8 cellular contexts compared by ENCODE assay signal in the genomic region with DNA sequence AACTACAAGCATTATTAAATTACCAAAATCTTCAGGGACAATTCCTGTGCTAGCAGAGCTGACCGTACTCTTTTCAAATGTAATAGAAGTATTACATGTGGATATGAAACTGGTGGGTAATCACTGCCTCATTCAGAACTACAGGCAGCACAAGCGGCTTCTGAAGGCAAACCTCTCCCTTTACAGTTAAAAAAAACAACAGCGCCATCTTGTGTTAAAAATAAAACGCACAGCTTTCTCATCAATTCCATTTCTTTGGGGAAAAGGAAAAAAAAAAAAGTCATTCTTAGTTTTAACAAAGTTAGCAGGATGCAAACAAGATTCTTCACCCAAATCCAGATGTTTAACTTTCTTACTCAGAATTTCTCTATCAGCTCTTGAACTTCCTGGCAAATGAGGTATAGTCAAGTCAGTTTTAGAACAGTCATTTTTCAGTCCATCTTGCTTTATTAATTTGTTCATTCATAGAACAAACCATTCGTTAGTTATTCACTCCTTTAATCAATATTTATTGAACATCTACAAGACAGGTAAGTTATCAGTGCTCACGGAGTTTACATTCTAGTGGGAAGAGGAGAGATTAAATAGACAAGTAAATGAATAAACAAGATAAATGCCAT.
A peak's percentile ranks its signal among the peaks of the same experiment; 100 is the strongest.
DNase-seq lines count a peak whose midpoint lies in the region; ATAC-seq and FAIRE-seq lines count a peak whose summit lies in the region.

No MANE protein-coding gene starts in this region.

- no peak overlapping the region for H3K4me2 ChIP-seq in GM23248 (ENCODE audit: unreplicated experiment)

- no peaks in the 10 kb centered on the region for H3F3A ChIP-seq in GM23248 (ENCODE audit: insufficient read depth)

- ATAC-seq in activated T-cell treated with anti-CD3 and anti-CD28 coated beads, Interleukin-2, amount 50 U/mL, for 4 hours = no peak

- H3K27me3 ChIP-seq in GM23248 (replicated peaks; ENCODE audit: insufficient read depth) = 0 out of 2 replicates have a peak, but pooled peaks cover 5% of the 10 kb centered on the region

- H3K27me3 Mint-ChIP-seq in activated T-cell treated with anti-CD3 and anti-CD28 coated beads, Interleukin-2, amount 50 U/mL, for 4 hours (ENCODE audit: low read depth) = peaks cover 2% of the 10 kb centered on the region

- no peaks in the 10 kb centered on the region for H4K20me1 ChIP-seq in GM23248 (ENCODE audit: insufficient read depth)

- no peak overlapping the region for H3K27ac ChIP-seq in GM23248

- WGBS in GM23248 (ENCODE audit: low coverage in 1 of 2, low lambda C conversion rate in 2 of 2, missing lambda C conversion rate in 2 of 2), 2 experiments = 9 to 15% methylated on average over 6 of the region's 6 CpGs

- no peak overlapping the region for H2AFZ ChIP-seq in GM23248

- no peaks in the 10 kb centered on the region for H3K9me3 Mint-ChIP-seq in activated T-cell treated with anti-CD3 and anti-CD28 coated beads, Interleukin-2, amount 50 U/mL, for 4 hours

- peak; percentile 10 for DNase-seq in SHP77 treated with DMSO at 0.1 percent for 48 hours (lab: John Stamatoyannopoulos, UW)
- no peak for DNase-seq in SHP77 (lab: John Stamatoyannopoulos, UW)
- DNase-seq in GM23248 = peak; percentile 67
- DNase-seq in MV-4-11 (lab: John Stamatoyannopoulos, UW) = peak; percentile 79
- peak; percentile 31 for DNase-seq in SKM-1 (lab: John Stamatoyannopoulos, UW; ENCODE audit: unreplicated experiment)
- peak; percentile 1 to 22 for DNase-seq in frontal cortex (ENCODE audit: low spot score in 2 of 2)
- peak; percentile 43 for DNase-seq in renal cortical epithelial cell (ENCODE audit: low read depth)
- no peak for DNase-seq in activated T-cell treated with anti-CD3 and anti-CD28 coated beads, Interleukin-2, amount 50 U/mL, for 4 hours

- no peaks in the 10 kb centered on the region for H3K79me2 ChIP-seq in GM23248 (ENCODE audit: insufficient read depth)

- no peaks in the 10 kb centered on the region for H3K9me3 ChIP-seq in GM23248 (ENCODE audit: low read depth)

- no peaks in the 10 kb centered on the region for H3K9me2 ChIP-seq in GM23248 (ENCODE audit: insufficient read depth)

- no peak overlapping the region for H3K9ac ChIP-seq in GM23248

- H3K36me3 ChIP-seq in GM23248 (ENCODE audit: low read depth) = no peaks in the 10 kb centered on the region

- no peaks in the 10 kb centered on the region for H3K36me3 Mint-ChIP-seq in activated T-cell treated with anti-CD3 and anti-CD28 coated beads, Interleukin-2, amount 50 U/mL, for 4 hours (ENCODE audit: insufficient read depth)

- no peak overlapping the region for H3K4me3 Mint-ChIP-seq in activated T-cell treated with anti-CD3 and anti-CD28 coated beads, Interleukin-2, amount 50 U/mL, for 4 hours

- no peak overlapping the region for H3K4me3 ChIP-seq in GM23248

- peak; percentile 37 for FAIRE-seq in frontal cortex (lab: Jason Lieb, UNC)

- in situ Hi-C loops in GM23248 (cut with MboI) = loop anchor here (25.0 kb wide), 2 partner anchors 556 to 1481 kb away; no protein-coding TSS in a partner anchor

- peaks cover 11% of the 10 kb centered on the region; the same call in 1 of the 2 replicates for H3K4me1 ChIP-seq in GM23248 (ENCODE audit: insufficient read depth)

- H3K4me1 Mint-ChIP-seq in activated T-cell treated with anti-CD3 and anti-CD28 coated beads, Interleukin-2, amount 50 U/mL, for 4 hours (ENCODE audit: low read depth) = no peaks in the 10 kb centered on the region

Comparison
In these comparisons a context has a peak if more than half of its experiments do, and no peak if none do; other contexts are left out.
1. DNase-seq: peak in SHP77 treated with DMSO at 0.1 percent for 48 hours (single experiment), GM23248 (single experiment), MV-4-11 (single experiment), SKM-1 (single experiment), frontal cortex (2 of 2) and renal cortical epithelial cell (single experiment); none in SHP77 (0 of 2) and activated T-cell treated with anti-CD3 and anti-CD28 coated beads, Interleukin-2, amount 50 U/mL, for 4 hours (single experiment).